Comparison of ENCODE assay signal across 18 cellular contexts in the genomic region with DNA sequence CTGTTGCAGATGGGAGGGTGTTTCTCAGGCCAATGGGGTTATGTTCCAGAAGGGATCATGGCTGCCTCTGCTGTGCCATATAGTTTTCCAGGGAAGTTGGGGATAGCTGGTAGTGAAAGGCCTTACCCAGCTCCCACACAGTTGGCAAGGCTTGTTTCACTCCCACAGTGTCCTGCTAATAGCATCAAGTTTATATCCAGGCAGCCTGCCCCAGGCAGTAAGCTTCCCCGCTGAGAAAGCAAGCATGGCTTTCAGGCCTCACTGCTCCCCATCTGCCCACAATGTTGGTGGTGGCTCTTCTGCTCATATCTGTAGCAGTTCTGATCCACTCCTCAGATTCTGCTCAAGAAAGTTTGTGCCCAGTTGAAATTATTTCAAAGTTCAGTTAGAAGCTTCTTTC.
"Had no signal": no experiment of that assay in that cellular context is flagged by ENCODE, and none has a peak within 500 bp of the region (broad histone marks: within the 10 kb centered on the region; RNA-seq: fewer than 3 reads in every experiment).

No MANE protein-coding gene starts in this region.

- H3K4me1 Mint-ChIP-seq: activated naive CD8-positive, alpha-beta T cell treated with anti-CD3 and anti-CD28 coated beads, Interleukin-2, amount 50 U/mL, for 24 hours; naive B cell; stimulated activated effector memory CD8-positive, alpha-beta T cell treated with anti-CD3 and anti-CD28 coated beads, Interleukin-12 subunit alpha, Interleukin-12 subunit beta, amount 100 ng/mL, for 72 hours had no signal

- H3K36me3 ChIP-seq: esophagus squamous epithelium, lower lobe of right lung, prostate gland, right lobe of liver, tibial nerve, vagina had no signal

- H3K9me3 Mint-ChIP-seq: activated naive CD8-positive, alpha-beta T cell treated with anti-CD3 and anti-CD28 coated beads, Interleukin-2, amount 50 U/mL, for 24 hours; activated T-helper 1 cell treated with anti-CD3 and anti-CD28 coated beads, Interleukin-12 subunit alpha, Interleukin-12 subunit beta, Interleukin-2, Interleukin-4 antibody, amounts not matched to agents 30 ng/mL and 10 ng/mL and 1 ng/mL, durations not matched to agents 14 hours and 24 hours and 36 hours had no signal

- DNase-seq: activated CD4-positive, alpha-beta T cell treated with anti-CD3 and anti-CD28 coated beads for 4 hours; activated CD8-positive, alpha-beta memory T cell treated with anti-CD3 and anti-CD28 coated beads, Interleukin-2, amount 50 U/mL, for 48 hours; activated CD8-positive, alpha-beta T cell treated with anti-CD3 and anti-CD28 coated beads, Interleukin-2, amount 10 ng/mL, durations not matched to agents 7 days and 5 days; activated naive CD4-positive, alpha-beta T cell treated with Interleukin-2 at 50 U/mL for 16 hours; activated naive CD8-positive, alpha-beta T cell treated with anti-CD3 and anti-CD28 coated beads, Interleukin-2, amount 50 U/mL, for 24 hours; esophagus squamous epithelium; foreskin fibroblast; left cardiac atrium; lower lobe of right lung; midbrain; naive B cell; right lobe of liver had no signal

- H3K9me3 ChIP-seq: esophagus squamous epithelium, lower lobe of right lung, prostate gland, right lobe of liver, tibial nerve, vagina had no signal

- H3K4me3 ChIP-seq: esophagus squamous epithelium, lower lobe of right lung, prostate gland, right lobe of liver, tibial nerve, vagina had no signal

- ATAC-seq: activated CD8-positive, alpha-beta T cell treated with anti-CD3 and anti-CD28 coated beads, Interleukin-2, amount 10 ng/mL, durations not matched to agents 7 days and 5 days; activated naive CD8-positive, alpha-beta T cell treated with anti-CD3 and anti-CD28 coated beads, Interleukin-2, amount 50 U/mL, for 24 hours; left cardiac atrium; lower lobe of right lung; right lobe of liver had no signal

- FAIRE-seq: colon had no signal

- H3K4me3 Mint-ChIP-seq: activated CD8-positive, alpha-beta T cell treated with anti-CD3 and anti-CD28 coated beads, Interleukin-2, amount 10 ng/mL, durations not matched to agents 7 days and 5 days; activated naive CD8-positive, alpha-beta T cell treated with anti-CD3 and anti-CD28 coated beads, Interleukin-2, amount 50 U/mL, for 24 hours; activated T-helper 1 cell treated with anti-CD3 and anti-CD28 coated beads, Interleukin-12 subunit alpha, Interleukin-12 subunit beta, Interleukin-2, Interleukin-4 antibody, amounts not matched to agents 30 ng/mL and 10 ng/mL and 1 ng/mL, durations not matched to agents 14 hours and 24 hours and 36 hours; naive B cell; stimulated activated effector memory CD8-positive, alpha-beta T cell treated with anti-CD3 and anti-CD28 coated beads, Interleukin-12 subunit alpha, Interleukin-12 subunit beta, amount 100 ng/mL, for 72 hours had no signal

- H3K27ac ChIP-seq: esophagus squamous epithelium, lower lobe of right lung, prostate gland, right lobe of liver, tibial nerve, vagina had no signal

- H3K27ac Mint-ChIP-seq: activated CD8-positive, alpha-beta T cell treated with anti-CD3 and anti-CD28 coated beads, Interleukin-2, amount 10 ng/mL, durations not matched to agents 7 days and 5 days; activated naive CD8-positive, alpha-beta T cell treated with anti-CD3 and anti-CD28 coated beads, Interleukin-2, amount 50 U/mL, for 24 hours; activated T-helper 1 cell treated with anti-CD3 and anti-CD28 coated beads, Interleukin-12 subunit alpha, Interleukin-12 subunit beta, Interleukin-2, Interleukin-4 antibody, amounts not matched to agents 30 ng/mL and 10 ng/mL and 1 ng/mL, durations not matched to agents 14 hours and 24 hours and 36 hours; stimulated activated effector memory CD8-positive, alpha-beta T cell treated with anti-CD3 and anti-CD28 coated beads, Interleukin-12 subunit alpha, Interleukin-12 subunit beta, amount 100 ng/mL, for 72 hours had no signal

- H3K27me3 ChIP-seq: esophagus squamous epithelium, right lobe of liver, tibial nerve, vagina had no signal

- H3K36me3 Mint-ChIP-seq: naive B cell; stimulated activated effector memory CD8-positive, alpha-beta T cell treated with anti-CD3 and anti-CD28 coated beads, Interleukin-12 subunit alpha, Interleukin-12 subunit beta, amount 100 ng/mL, for 72 hours had no signal

- H3K4me1 ChIP-seq: esophagus squamous epithelium, lower lobe of right lung, prostate gland, right lobe of liver, vagina had no signal
